9 cellular contexts compared by ENCODE assay signal in the genomic region with DNA sequence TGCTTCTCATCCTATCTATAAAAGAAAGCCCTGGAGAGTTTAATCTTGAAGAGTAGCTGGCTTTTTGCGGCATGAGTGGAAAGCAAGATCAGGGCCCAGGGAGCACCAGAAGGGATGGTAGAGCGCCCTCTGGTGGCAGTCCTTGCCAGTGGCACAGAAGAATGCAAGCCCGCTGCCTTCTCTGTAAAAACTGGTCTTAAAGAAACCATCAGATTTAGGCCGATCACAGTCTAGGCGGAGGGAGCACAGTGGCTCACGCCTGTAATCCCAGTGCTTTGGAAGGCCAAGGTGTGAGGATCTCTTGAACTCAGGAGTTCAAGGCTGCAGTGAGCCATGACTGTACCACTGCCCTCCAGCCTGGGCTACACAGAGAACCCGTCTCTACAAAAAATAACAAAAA. TPM values are rescaled to one million over a fixed set of nuclear protein-coding genes. Genes with fewer than 3 reads are reported as not detected.
DNase-seq lines count a peak whose midpoint lies in the region; ATAC-seq lines count a peak whose summit lies in the region.
"Had no signal": no experiment of that assay in that cellular context is flagged by ENCODE, and none has a peak within 500 bp of the region (broad histone marks: within the 10 kb centered on the region; RNA-seq: fewer than 3 reads in every experiment).

No MANE protein-coding gene starts in this region.

- DNase-seq in COLO668 (lab: John Stamatoyannopoulos, UW; ENCODE audit: unreplicated experiment): peak; percentile 76
- peak; percentile 35 for DNase-seq in NCI-H1105 treated with DMSO at 0.1 percent for 48 hours (lab: John Stamatoyannopoulos, UW)
- DNase-seq in T-helper 17 cell: peak; percentile 58 to 79 (median 66)
- peak; percentile 85 for DNase-seq in amniotic stem cell (lab: John Stamatoyannopoulos, UW)
- peak; percentile 90 to 96 (median 93) for DNase-seq in right cardiac atrium
- peak; percentile 85 for DNase-seq in retina

- peak; percentile 72 for ATAC-seq in GM21723 (IDR thresholded peaks at IDR 0.05; ENCODE audit: unreplicated experiment)
- peak; percentile 73 for ATAC-seq in T-helper 17 cell
- peak; percentile 74 to 75 for ATAC-seq in right cardiac atrium
- ATAC-seq in GM18870 (IDR thresholded peaks at IDR 0.05; ENCODE audit: unreplicated experiment): no peak

- no peaks in the 10 kb centered on the region for H3K4me1 Mint-ChIP-seq in T-helper 17 cell

- 18% methylated on average over 7 of the region's 7 CpGs for WGBS in right cardiac atrium

- intact Hi-C loops in right cardiac atrium (cut with DNase I): loop anchor here (5.0 kb wide), 1 partner anchor 199 kb away; no protein-coding TSS in a partner anchor

- H3K9me3 ChIP-seq in T-helper 17 cell (ENCODE audit: control insufficient read depth, low read length, poor library complexity, severe bottlenecking) (no peaks in the 10 kb centered on the region), right cardiac atrium (ENCODE audit: control insufficient read depth, low read length) (no peaks in the 10 kb centered on the region)

- peaks cover 4% of the 10 kb centered on the region for H3K4me1 ChIP-seq in right cardiac atrium (ENCODE audit: control insufficient read depth, insufficient read depth, low read length)

- H3K4me3 ChIP-seq in right cardiac atrium (ENCODE audit: low read length): no peak overlapping the region

- H3K27ac Mint-ChIP-seq in T-helper 17 cell: no peak overlapping the region
- H3K27ac Mint-ChIP-seq: activated naive CD8-positive, alpha-beta T cell had no signal

- no peaks in the 10 kb centered on the region for H3K36me3 Mint-ChIP-seq in T-helper 17 cell (ENCODE audit: low read depth)
- H3K36me3 Mint-ChIP-seq: activated naive CD8-positive, alpha-beta T cell had no signal

- no peak overlapping the region for H3K27ac ChIP-seq in right cardiac atrium (ENCODE audit: low read length)

- H3K27me3 ChIP-seq in right cardiac atrium (ENCODE audit: control insufficient read depth, insufficient read depth): no peaks in the 10 kb centered on the region

- H3K4me3 Mint-ChIP-seq in T-helper 17 cell: no peak overlapping the region
- H3K4me3 Mint-ChIP-seq: activated naive CD8-positive, alpha-beta T cell had no signal

- H3K27me3 Mint-ChIP-seq in T-helper 17 cell: peaks cover 42% of the 10 kb centered on the region

RNA-seq across cellular contexts. Expression of a gene that starts 35.6 kb away (rescaled TPM):
- total RNA-seq in T-helper 17 cell (not detected), right cardiac atrium (not detected)
- not detected for polyA plus RNA-seq in right cardiac atrium

RNA-seq across cellular contexts. Expression of a gene that starts 36.3 kb away (rescaled TPM):
- total RNA-seq in T-helper 17 cell (1 to 10 TPM; 2.1 to 2.5 TPM), right cardiac atrium (10 to 100 TPM in 1 of 4 donors, 1 to 10 TPM in 3; 7.6 to 10.0 (median 8.0) TPM)
- polyA plus RNA-seq in right cardiac atrium: 5.5 TPM

Comparison
In these comparisons a context has a peak if more than half of its experiments do, and no peak if none do; other contexts are left out.
1. DNase-seq: peak in every context shown above with its lines; median percentile 93 in right cardiac atrium; 85 in amniotic stem cell; 85 in retina; 76 in COLO668; 66 in T-helper 17 cell; 35 in NCI-H1105 treated with DMSO at 0.1 percent for 48 hours.